26 cellular contexts compared by ENCODE assay signal in the genomic region with DNA sequence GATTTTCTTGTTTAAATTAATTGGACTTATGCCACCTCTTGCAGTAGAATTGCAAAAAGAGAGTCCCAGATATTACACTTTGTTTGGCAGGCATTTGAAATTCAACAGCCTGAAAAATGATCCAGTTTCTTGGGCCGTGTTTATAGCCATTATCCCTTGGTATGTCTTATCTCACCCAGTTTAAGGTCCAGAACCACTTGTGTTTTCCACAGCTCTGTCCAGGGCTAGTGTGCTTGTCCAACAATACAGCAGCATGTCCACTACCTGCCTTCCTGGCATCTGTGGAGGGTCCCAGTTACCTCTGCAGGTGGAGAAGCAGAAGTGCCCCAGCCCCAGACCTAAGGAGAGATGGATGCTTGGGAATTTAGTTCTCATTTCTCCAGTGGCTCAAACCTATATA.
"Had no signal": no experiment of that assay in that cellular context is flagged by ENCODE, and none has a peak within 500 bp of the region (broad histone marks: within the 10 kb centered on the region; RNA-seq: fewer than 3 reads in every experiment).

No MANE protein-coding gene starts in this region.

- H3K36me3 ChIP-seq: neural progenitor cell, neutrophil, stomach, thyroid gland, transverse colon, upper lobe of right lung had no signal

- H3K4me1 ChIP-seq: neural progenitor cell, parathyroid adenoma, psoas muscle, stomach, testis, transverse colon, upper lobe of right lung had no signal

- ATAC-seq: left lobe of liver; natural killer cell; psoas muscle; sciatic nerve; stimulated activated naive B cell treated with anti-CD40 and anti-IgM and Interleukin-4, amounts not matched to agents 10 μg/mL and 1 μg/mL and 100 μg/mL, for 72 hours; stimulated activated naive CD8-positive, alpha-beta T cell treated with anti-CD3 and anti-CD28 coated beads, Interleukin-15, Interleukin-2, amounts not matched to agents 100 U/mL and 50 U/mL, for 24 hours; upper lobe of right lung had no signal

- H3K9me3 ChIP-seq: neutrophil, psoas muscle, stomach, testis, thyroid gland, transverse colon, upper lobe of right lung had no signal

- H3K4me3 ChIP-seq: lung, neural progenitor cell, psoas muscle, skin epidermis, stomach, testis, thyroid gland, transverse colon, upper lobe of right lung had no signal

- H3K9ac ChIP-seq: neural progenitor cell, parathyroid adenoma had no signal

- H3K27me3 ChIP-seq: neural progenitor cell, neutrophil, stomach, testis, thyroid gland, transverse colon, upper lobe of right lung had no signal

- H3K79me2 ChIP-seq: parathyroid adenoma had no signal

- H3K27ac ChIP-seq: neural progenitor cell, neutrophil, parathyroid adenoma, psoas muscle, skin epidermis, stomach, testis, thyroid gland, transverse colon, upper lobe of right lung had no signal

- DNase-seq: hypothalamus; islet precursor cell; mesendoderm; naive B cell; natural killer cell; nephron progenitor cell; occipital lobe; psoas muscle; stimulated activated CD4-positive, alpha-beta T cell treated with anti-CD3 and anti-CD28 coated beads, Interleukin-12 subunit alpha, Interleukin-12 subunit beta, amount 100 ng/mL, for 4 hours; stimulated activated CD4-positive, alpha-beta T cell treated with anti-CD3 and anti-CD28 coated beads, Interleukin-15, amount 100 ng/mL, for 24 hours; stimulated activated CD4-positive, alpha-beta T cell treated with anti-CD3 and anti-CD28 coated beads, Interleukin-2, amount 100 ng/mL, for 24 hours; stimulated activated CD4-positive, alpha-beta T cell treated with anti-CD3 and anti-CD28 coated beads, Interleukin-4, amount 100 ng/mL, for 1 hour; stimulated activated naive B cell treated with anti-CD40 and anti-IgM and Interleukin-4, amounts not matched to agents 10 μg/mL and 1 μg/mL and 100 μg/mL, for 72 hours; stimulated activated naive CD8-positive, alpha-beta T cell treated with anti-CD3 and anti-CD28 coated beads, Interleukin-15, Interleukin-2, amounts not matched to agents 100 U/mL and 50 U/mL, for 24 hours; stomach; testis; thyroid gland; transverse colon; upper lobe of right lung had no signal

- H3K4me2 ChIP-seq: neural progenitor cell had no signal

- H2AFZ ChIP-seq: neural progenitor cell, parathyroid adenoma had no signal
